In the genomic region with DNA sequence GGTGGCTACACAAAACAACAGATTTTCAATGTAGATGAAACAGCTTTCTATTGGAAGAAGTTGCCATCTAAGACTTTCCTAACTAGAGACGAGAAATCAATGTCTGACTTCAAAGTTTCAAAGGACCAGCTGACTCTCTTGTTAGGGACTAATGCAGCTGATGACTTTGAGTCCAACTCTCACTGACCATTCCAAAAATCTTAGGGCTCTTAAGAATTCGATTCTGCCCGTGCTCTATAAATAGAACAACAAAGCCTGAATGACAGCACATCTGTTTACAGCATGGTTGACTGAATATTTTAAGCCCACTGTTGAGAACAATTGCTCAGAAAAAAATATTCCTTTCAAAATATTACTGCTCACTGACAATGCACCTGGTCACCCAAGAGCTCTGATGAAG, we compare ENCODE assay signal across 7 cellular contexts.
"Had no signal": no experiment of that assay in that cellular context is flagged by ENCODE, and none has a peak within 500 bp of the region (broad histone marks: within the 10 kb centered on the region; RNA-seq: fewer than 3 reads in every experiment).

No MANE protein-coding gene starts in this region.

- H3K27ac ChIP-seq: HL-60 had no signal

- DNase-seq: IMR-90, KBM-7, KG1 had no signal

- H3K36me3 Mint-ChIP-seq: IgD-negative memory B cell had no signal

- H3K4me3 ChIP-seq: K562 had no signal

- H3K4me3 Mint-ChIP-seq: IgD-negative memory B cell had no signal

- H3K27ac Mint-ChIP-seq: IgD-negative memory B cell had no signal

- ATAC-seq: HepG2, K562 had no signal
